In genomic region chr1:198088360-198089071, GRCh38 we compare ENCODE assay signal across 8 cellular contexts.
DNase-seq lines count a peak whose midpoint lies in the region; ATAC-seq and FAIRE-seq lines count a peak whose summit lies in the region.

No MANE protein-coding gene starts in this region.

- intact Hi-C loops in Right ventricle myocardium superior (cut with DNase I): loop anchor here (10.0 kb wide), 1 partner anchor 376 kb away; no protein-coding TSS in a partner anchor
- intact Hi-C loops in cardiac septum (cut with DNase I): loop anchor here (2.0 to 10.0 kb wide), 4 partner anchors 68 to 379 kb away; partner anchors contain the start of gene NEK7
- intact Hi-C loops in sciatic nerve (cut with DNase I): no loop called here

- FAIRE-seq in HTR-8/SVneo (lab: Jason Lieb, UNC): peak; percentile 54

- ATAC-seq in Right ventricle myocardium superior (ENCODE audit: poor library complexity) (peak; percentile 53), sciatic nerve (peak; percentile 39)

- DNase-seq in Right ventricle myocardium superior (no peak), cardiac septum (ENCODE audit: low spot score) (no peak), HTR-8/SVneo (ENCODE audit: insufficient read length, low spot score) (peak; percentile 54), UCSD-AML1 (lab: John Stamatoyannopoulos, UW; ENCODE audit: unreplicated experiment) (peak; percentile 47), germinal center (ENCODE audit: low spot score) (peak; percentile 21), sciatic nerve (ENCODE audit: low spot score) (no peak), activated gamma-delta T cell (lab: John Stamatoyannopoulos, UW) (no peak)
- DNase-seq in stimulated activated CD4-positive, alpha-beta T cell treated with anti-CD3 and anti-CD28 coated beads, Interleukin-12 subunit alpha, Interleukin-12 subunit beta, amount 100 ng/mL, for 4 hours: no peak

Comparison
In these comparisons a context has a peak if more than half of its experiments do, and no peak if none do; other contexts are left out.
1. DNase-seq: peak in HTR-8/SVneo (single experiment), UCSD-AML1 (single experiment) and germinal center (single experiment); none in Right ventricle myocardium superior (single experiment), cardiac septum (single experiment), sciatic nerve (single experiment), stimulated activated CD4-positive, alpha-beta T cell treated with anti-CD3 and anti-CD28 coated beads, Interleukin-12 subunit alpha, Interleukin-12 subunit beta, amount 100 ng/mL, for 4 hours (single experiment) and activated gamma-delta T cell (single experiment).